Comparison of ENCODE assay signal across 24 cellular contexts in genomic region chr14:56374421-56374820, GRCh38.
"Had no signal": no experiment of that assay in that cellular context is flagged by ENCODE, and none has a peak within 500 bp of the region (broad histone marks: within the 10 kb centered on the region; RNA-seq: fewer than 3 reads in every experiment).

No MANE protein-coding gene starts in this region.

- H3K4me1 Mint-ChIP-seq: endodermal cell; memory B cell; natural killer cell; neural crest cell; stimulated activated memory B cell treated with anti-CD40 and anti-IgM and Interleukin-4, amounts not matched to agents 10 μg/mL and 1 μg/mL and 100 μg/mL, for 72 hours had no signal

- H3K9ac ChIP-seq: parathyroid adenoma had no signal

- H3K79me2 ChIP-seq: parathyroid adenoma had no signal

- H3K4me3 ChIP-seq: dorsolateral prefrontal cortex, lower lobe of right lung, right atrium auricular region, skin epidermis, spleen, testis, tibial artery had no signal

- H3K4me3 Mint-ChIP-seq: endodermal cell; memory B cell; natural killer cell; neural crest cell; stimulated activated memory B cell treated with anti-CD40 and anti-IgM and Interleukin-4, amounts not matched to agents 10 μg/mL and 1 μg/mL and 100 μg/mL, for 72 hours; type B pancreatic cell had no signal

- H3K27ac Mint-ChIP-seq: endodermal cell; memory B cell; natural killer cell; progenitor cell of endocrine pancreas; stimulated activated memory B cell treated with anti-CD40 and anti-IgM and Interleukin-4, amounts not matched to agents 10 μg/mL and 1 μg/mL and 100 μg/mL, for 72 hours; type B pancreatic cell had no signal

- H3K27me3 Mint-ChIP-seq: progenitor cell of endocrine pancreas; stimulated activated memory B cell treated with anti-CD40 and anti-IgM and Interleukin-4, amounts not matched to agents 10 μg/mL and 1 μg/mL and 100 μg/mL, for 72 hours; type B pancreatic cell had no signal

- H3K4me1 ChIP-seq: parathyroid adenoma, right atrium auricular region, spleen, testis had no signal

- H2AFZ ChIP-seq: parathyroid adenoma had no signal

- H3K36me3 ChIP-seq: lower lobe of right lung, neutrophil, right atrium auricular region, spleen had no signal

- H3K27ac ChIP-seq: dorsolateral prefrontal cortex, epithelial cell of prostate, lower lobe of right lung, neutrophil, parathyroid adenoma, right atrium auricular region, skin epidermis, spleen, testis, tibial artery had no signal

- H3K9me3 ChIP-seq: neutrophil, testis had no signal

- ATAC-seq: esophagus mucosa; left ventricle myocardium superior; lower lobe of right lung; natural killer cell; stimulated activated memory B cell treated with anti-CD40 and anti-IgM and Interleukin-4, amounts not matched to agents 10 μg/mL and 1 μg/mL and 100 μg/mL, for 72 hours; stimulated activated naive CD8-positive, alpha-beta T cell treated with anti-CD3 and anti-CD28 coated beads, Interleukin-15, Interleukin-2, amounts not matched to agents 100 U/mL and 50 U/mL, for 24 hours had no signal

- DNase-seq: cortex of kidney; dorsolateral prefrontal cortex; effector CD8-positive, alpha-beta T cell; endodermal cell; left ventricle myocardium superior; lower lobe of right lung; natural killer cell; spleen; stimulated activated CD4-positive, alpha-beta T cell treated with anti-CD3 and anti-CD28 coated beads, Interleukin-4, amount 100 ng/mL, for 4 hours; stimulated activated naive CD8-positive, alpha-beta T cell treated with anti-CD3 and anti-CD28 coated beads, Interleukin-15, Interleukin-2, amounts not matched to agents 100 U/mL and 50 U/mL, for 24 hours; substantia nigra; testis; tibial artery had no signal

- H3K27me3 ChIP-seq: dorsolateral prefrontal cortex, neutrophil, right atrium auricular region, spleen, testis, tibial artery had no signal

- H3K36me3 Mint-ChIP-seq: type B pancreatic cell had no signal
